In genomic region chr2:2845796-2846315, GRCh38 we compare ENCODE assay signal across 14 cellular contexts.
"Had no signal": no experiment of that assay in that cellular context is flagged by ENCODE, and none has a peak within 500 bp of the region (broad histone marks: within the 10 kb centered on the region; RNA-seq: fewer than 3 reads in every experiment).

No MANE protein-coding gene starts in this region.

- ATAC-seq: lower lobe of right lung; naive thymus-derived CD4-positive, alpha-beta T cell; right lobe of liver; stimulated activated naive CD8-positive, alpha-beta T cell treated with anti-CD3 and anti-CD28 coated beads, Interleukin-15, Interleukin-2, amounts not matched to agents 100 U/mL and 50 U/mL, for 24 hours had no signal

- H3K27ac ChIP-seq: adrenal gland, esophagus muscularis mucosa, lower lobe of right lung, right lobe of liver, thoracic aorta had no signal

- H3K36me3 ChIP-seq: adrenal gland, esophagus muscularis mucosa, lower lobe of right lung, right lobe of liver, thoracic aorta had no signal

- DNase-seq: activated CD4-positive, alpha-beta T cell treated with anti-CD3 and anti-CD28 coated beads, Interleukin-2, amount 50 U/mL, for 4 hours; activated CD4-positive, CD25-positive, alpha-beta regulatory T cell treated with anti-CD3 and anti-CD28 coated beads, Interleukin-2, amount 50 U/mL, for 72 hours; activated naive CD4-positive, alpha-beta T cell treated with anti-CD3 and anti-CD28 coated beads, Interleukin-2, amount 50 U/mL, for 16 hours; activated T-cell treated with anti-CD3 and anti-CD28 coated beads, Interleukin-2, amount 50 U/mL, for 1 hour; central memory CD4-positive, alpha-beta T cell; dermis blood vessel endothelial cell; lower lobe of right lung; naive thymus-derived CD4-positive, alpha-beta T cell; right lobe of liver; stimulated activated CD4-positive, alpha-beta T cell treated with anti-CD3 and anti-CD28 coated beads, Interleukin-2, amount 100 ng/mL, for 24 hours; stimulated activated naive CD8-positive, alpha-beta T cell treated with anti-CD3 and anti-CD28 coated beads, Interleukin-15, Interleukin-2, amounts not matched to agents 100 U/mL and 50 U/mL, for 24 hours had no signal

- H3K27me3 ChIP-seq: adrenal gland, right lobe of liver had no signal

- H3K4me1 ChIP-seq: adrenal gland, right lobe of liver had no signal

- H3K9me3 ChIP-seq: adrenal gland, esophagus muscularis mucosa, lower lobe of right lung, right lobe of liver, thoracic aorta had no signal

- H3K4me3 ChIP-seq: adrenal gland, esophagus muscularis mucosa, lower lobe of right lung, right lobe of liver, thoracic aorta had no signal
